In the genomic region with DNA sequence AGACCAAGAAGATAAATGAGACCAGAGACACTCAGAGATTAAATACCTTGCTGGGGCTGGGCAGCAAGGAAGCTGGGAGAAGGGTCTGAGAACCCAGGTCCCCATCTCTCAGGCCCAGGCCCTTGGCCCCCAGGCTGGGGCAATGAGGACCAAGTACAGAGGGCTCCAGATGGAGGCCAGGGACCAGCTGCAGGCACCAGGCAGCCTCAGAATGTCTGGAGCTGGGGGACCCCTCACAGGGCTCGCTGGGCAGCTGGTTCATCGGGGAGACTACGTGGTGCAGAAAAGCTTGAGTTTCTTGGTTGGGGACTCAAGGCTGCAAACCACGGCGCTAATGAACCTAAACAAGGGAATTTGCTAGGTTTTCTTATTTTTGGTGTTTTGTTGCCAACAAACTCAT, we compare ENCODE assay signal across 26 cellular contexts.
"Had no signal": no experiment of that assay in that cellular context is flagged by ENCODE, and none has a peak within 500 bp of the region (broad histone marks: within the 10 kb centered on the region; RNA-seq: fewer than 3 reads in every experiment).

No MANE protein-coding gene starts in this region.

- DNase-seq: caudate nucleus; colonic mucosa; head of caudate nucleus; left colon; left ventricle myocardium inferior; mesendoderm; midbrain; naive thymus-derived CD4-positive, alpha-beta T cell; stimulated activated CD4-positive, alpha-beta T cell treated with anti-CD3 and anti-CD28 coated beads, Interleukin-2, amount 100 ng/mL, for 24 hours; stimulated activated CD4-positive, alpha-beta T cell treated with anti-CD3 and anti-CD28 coated beads, Interleukin-4, amount 100 ng/mL, for 24 hours; stimulated activated naive CD8-positive, alpha-beta T cell treated with anti-CD3 and anti-CD28 coated beads, Interleukin-15, Interleukin-2, amounts not matched to agents 100 U/mL and 50 U/mL, for 24 hours; substantia nigra; testis; upper lobe of left lung; uterus had no signal

- H3K27ac ChIP-seq: colonic mucosa, left ventricle myocardium inferior, neural progenitor cell, parathyroid adenoma, testis, tibial nerve, upper lobe of left lung, uterus had no signal

- H3K36me3 Mint-ChIP-seq: neural progenitor cell had no signal

- H3K27me3 Mint-ChIP-seq: dendritic cell treated with granulocyte-macrophage colony-stimulating factor and Interleukin-4, amounts not matched to agents 40 ng/mL and 50 ng/mL, for 4 days; naive thymus-derived CD4-positive, alpha-beta T cell; stimulated activated memory B cell treated with anti-CD40 and anti-IgM and Interleukin-4, amounts not matched to agents 10 μg/mL and 1 μg/mL and 100 μg/mL, for 72 hours had no signal

- H3K4me3 Mint-ChIP-seq: dendritic cell treated with granulocyte-macrophage colony-stimulating factor and Interleukin-4, amounts not matched to agents 40 ng/mL and 50 ng/mL, for 4 days; naive thymus-derived CD4-positive, alpha-beta T cell; nephron; neural progenitor cell; stimulated activated memory B cell treated with anti-CD40 and anti-IgM and Interleukin-4, amounts not matched to agents 10 μg/mL and 1 μg/mL and 100 μg/mL, for 72 hours had no signal

- FAIRE-seq: frontal cortex had no signal

- H3K9me3 ChIP-seq: colonic mucosa, left ventricle myocardium inferior, testis, tibial nerve, upper lobe of left lung, uterus had no signal

- H3K36me3 ChIP-seq: colonic mucosa, left ventricle myocardium inferior, neural progenitor cell, upper lobe of left lung, uterus had no signal

- ATAC-seq: naive thymus-derived CD4-positive, alpha-beta T cell; sciatic nerve; stimulated activated memory B cell treated with anti-CD40 and anti-IgM and Interleukin-4, amounts not matched to agents 10 μg/mL and 1 μg/mL and 100 μg/mL, for 72 hours; stimulated activated naive CD8-positive, alpha-beta T cell treated with anti-CD3 and anti-CD28 coated beads, Interleukin-15, Interleukin-2, amounts not matched to agents 100 U/mL and 50 U/mL, for 24 hours had no signal

- H3K4me1 ChIP-seq: neural progenitor cell, testis, uterus had no signal

- H3K9me3 Mint-ChIP-seq: dendritic cell treated with granulocyte-macrophage colony-stimulating factor and Interleukin-4, amounts not matched to agents 40 ng/mL and 50 ng/mL, for 4 days; naive thymus-derived CD4-positive, alpha-beta T cell; nephron; neural progenitor cell had no signal

- H3K4me3 ChIP-seq: colonic mucosa, hepatocyte, left ventricle myocardium inferior, neural progenitor cell, smooth muscle cell, testis, tibial nerve, upper lobe of left lung, uterus had no signal

- H3K27ac Mint-ChIP-seq: naive thymus-derived CD4-positive, alpha-beta T cell; nephron; neural progenitor cell; progenitor cell of endocrine pancreas; stimulated activated memory B cell treated with anti-CD40 and anti-IgM and Interleukin-4, amounts not matched to agents 10 μg/mL and 1 μg/mL and 100 μg/mL, for 72 hours had no signal

- H3K9ac ChIP-seq: neural progenitor cell, parathyroid adenoma had no signal

- H3K27me3 ChIP-seq: colonic mucosa, hepatocyte, neural progenitor cell, testis, tibial nerve, upper lobe of left lung, uterus had no signal
